In the genomic region with DNA sequence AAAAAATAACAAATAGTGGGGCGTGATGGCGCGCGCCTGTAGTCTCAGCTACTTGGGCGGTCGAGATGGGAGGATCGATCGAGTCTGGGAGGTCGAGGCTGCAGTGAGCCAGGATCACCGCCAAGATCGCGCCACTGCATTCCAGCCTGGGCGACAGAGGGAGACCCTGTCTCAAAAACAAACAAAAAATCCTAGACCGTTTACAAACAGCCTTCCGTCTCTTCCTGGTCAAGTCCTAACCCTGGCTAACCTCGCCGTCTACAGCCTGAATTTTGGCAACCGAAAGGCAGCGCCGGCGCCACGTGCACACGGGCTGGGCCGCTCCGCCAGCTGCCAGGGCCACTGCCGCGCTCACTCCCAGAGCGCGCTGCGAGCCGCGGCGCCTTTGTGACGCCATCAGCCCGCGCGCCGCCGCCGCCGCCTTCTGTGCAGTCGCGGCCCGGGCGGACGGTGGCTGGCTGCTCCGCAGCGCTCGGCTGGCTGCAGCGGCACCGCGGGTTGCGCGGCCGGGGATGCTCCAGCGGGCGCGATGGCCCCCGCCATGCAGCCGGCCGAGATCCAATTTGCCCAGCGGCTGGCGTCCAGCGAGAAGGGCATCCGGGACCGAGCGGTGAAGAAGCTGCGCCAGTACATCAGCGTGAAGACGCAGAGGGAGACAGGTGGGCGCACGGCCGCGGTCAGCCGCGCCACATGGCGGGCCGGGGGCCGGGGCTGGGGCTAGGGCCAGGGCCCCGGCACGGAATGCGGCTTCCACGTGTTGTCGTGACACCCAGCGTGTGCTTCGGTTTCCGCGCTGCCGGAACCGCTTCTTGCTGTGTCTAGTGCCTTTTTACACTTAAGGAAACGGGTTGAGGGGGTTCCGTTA, we compare ENCODE assay signal across 1 cellular context.
TF ChIP-seq lines count a peak whose summit lies in the region.

A gene (minus strand): TSS at position 353 of the 865 bp plus-strand sequence. CDS start 1,392 bp downstream, outside the sequence.
A gene with protein sequence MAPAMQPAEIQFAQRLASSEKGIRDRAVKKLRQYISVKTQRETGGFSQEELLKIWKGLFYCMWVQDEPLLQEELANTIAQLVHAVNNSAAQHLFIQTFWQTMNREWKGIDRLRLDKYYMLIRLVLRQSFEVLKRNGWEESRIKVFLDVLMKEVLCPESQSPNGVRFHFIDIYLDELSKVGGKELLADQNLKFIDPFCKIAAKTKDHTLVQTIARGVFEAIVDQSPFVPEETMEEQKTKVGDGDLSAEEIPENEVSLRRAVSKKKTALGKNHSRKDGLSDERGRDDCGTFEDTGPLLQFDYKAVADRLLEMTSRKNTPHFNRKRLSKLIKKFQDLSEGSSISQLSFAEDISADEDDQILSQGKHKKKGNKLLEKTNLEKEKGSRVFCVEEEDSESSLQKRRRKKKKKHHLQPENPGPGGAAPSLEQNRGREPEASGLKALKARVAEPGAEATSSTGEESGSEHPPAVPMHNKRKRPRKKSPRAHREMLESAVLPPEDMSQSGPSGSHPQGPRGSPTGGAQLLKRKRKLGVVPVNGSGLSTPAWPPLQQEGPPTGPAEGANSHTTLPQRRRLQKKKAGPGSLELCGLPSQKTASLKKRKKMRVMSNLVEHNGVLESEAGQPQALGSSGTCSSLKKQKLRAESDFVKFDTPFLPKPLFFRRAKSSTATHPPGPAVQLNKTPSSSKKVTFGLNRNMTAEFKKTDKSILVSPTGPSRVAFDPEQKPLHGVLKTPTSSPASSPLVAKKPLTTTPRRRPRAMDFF (plus strand): TSS at position 425 of the 865 bp plus-strand sequence. CDS start 105 bp downstream, at position 530.

TF ChIP-seq in HEK293, 187 proteins besides CTCF, POLR2A, EP300 and RAD21 (continued from another document):
- TF ChIP-seq, protein P1, sequence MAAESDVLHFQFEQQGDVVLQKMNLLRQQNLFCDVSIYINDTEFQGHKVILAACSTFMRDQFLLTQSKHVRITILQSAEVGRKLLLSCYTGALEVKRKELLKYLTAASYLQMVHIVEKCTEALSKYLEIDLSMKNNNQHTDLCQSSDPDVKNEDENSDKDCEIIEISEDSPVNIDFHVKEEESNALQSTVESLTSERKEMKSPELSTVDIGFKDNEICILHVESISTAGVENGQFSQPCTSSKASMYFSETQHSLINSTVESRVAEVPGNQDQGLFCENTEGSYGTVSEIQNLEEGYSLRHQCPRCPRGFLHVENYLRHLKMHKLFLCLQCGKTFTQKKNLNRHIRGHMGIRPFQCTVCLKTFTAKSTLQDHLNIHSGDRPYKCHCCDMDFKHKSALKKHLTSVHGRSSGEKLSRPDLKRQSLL (tag by site-specific recombination; IDR thresholded peaks at IDR 0.05): no peak
- no peak for TF ChIP-seq ZSCAN16 (tag by site-specific recombination; IDR thresholded peaks at IDR 0.05)
- TF ChIP-seq, protein P2, sequence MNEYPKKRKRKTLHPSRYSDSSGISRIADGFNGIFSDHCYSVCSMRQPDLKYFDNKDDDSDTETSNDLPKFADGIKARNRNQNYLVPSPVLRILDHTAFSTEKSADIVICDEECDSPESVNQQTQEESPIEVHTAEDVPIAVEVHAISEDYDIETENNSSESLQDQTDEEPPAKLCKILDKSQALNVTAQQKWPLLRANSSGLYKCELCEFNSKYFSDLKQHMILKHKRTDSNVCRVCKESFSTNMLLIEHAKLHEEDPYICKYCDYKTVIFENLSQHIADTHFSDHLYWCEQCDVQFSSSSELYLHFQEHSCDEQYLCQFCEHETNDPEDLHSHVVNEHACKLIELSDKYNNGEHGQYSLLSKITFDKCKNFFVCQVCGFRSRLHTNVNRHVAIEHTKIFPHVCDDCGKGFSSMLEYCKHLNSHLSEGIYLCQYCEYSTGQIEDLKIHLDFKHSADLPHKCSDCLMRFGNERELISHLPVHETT (tag by site-specific recombination; IDR thresholded peaks at IDR 0.05): peak; percentile 71; the same call in 1 of the 2 replicates
- TF ChIP-seq ZNF112 (tag by site-specific recombination; IDR thresholded peaks at IDR 0.05): no peak
